In the genomic region with DNA sequence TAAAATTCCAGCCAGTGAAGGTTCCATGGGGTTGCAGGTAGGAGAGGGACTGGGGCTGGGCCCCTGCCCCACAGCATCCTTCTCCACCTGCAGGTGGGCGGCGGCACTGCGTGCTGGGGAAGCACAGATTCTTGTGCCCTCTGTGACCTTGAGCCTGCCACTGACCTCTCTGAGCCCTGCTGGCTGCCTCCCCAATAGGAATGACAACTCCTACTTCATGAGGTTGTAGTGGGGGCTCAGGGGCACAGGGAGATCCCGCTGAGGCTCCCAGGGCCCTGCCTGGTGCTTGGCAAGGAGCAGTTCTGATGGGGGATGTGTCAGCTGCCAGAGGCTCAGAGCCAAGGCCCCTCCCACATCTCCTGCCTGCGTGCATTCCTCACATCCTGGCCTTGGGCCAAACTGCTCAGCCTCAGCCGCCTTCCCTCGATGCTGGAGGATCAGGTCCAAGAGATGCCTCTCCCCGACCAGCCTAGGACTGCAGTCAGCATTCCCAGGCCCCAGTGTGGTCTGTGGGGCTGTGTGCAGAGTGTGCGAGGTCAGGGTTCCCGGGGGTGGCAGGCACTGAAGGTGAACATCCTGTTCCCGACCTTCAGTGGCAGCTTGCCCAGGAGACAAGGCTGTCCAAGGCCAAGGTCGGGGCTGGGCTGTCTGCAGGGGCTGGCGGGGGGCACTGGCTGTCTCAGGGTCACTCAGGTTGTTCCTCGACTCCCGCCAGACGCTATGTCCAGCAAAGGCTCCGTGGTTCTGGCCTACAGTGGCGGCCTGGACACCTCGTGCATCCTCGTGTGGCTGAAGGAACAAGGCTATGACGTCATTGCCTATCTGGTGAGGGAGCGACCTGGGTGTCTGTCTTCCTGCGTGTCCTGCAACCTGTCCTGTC, we compare ENCODE assay signal across 1 cellular context.
A peak's percentile ranks its signal among the peaks of the same experiment; 100 is the strongest.
TF ChIP-seq lines count a peak whose summit lies in the region.

No MANE protein-coding gene starts in this region.

TF ChIP-seq in HepG2, 621 proteins besides CTCF, POLR2A, EP300 and RAD21 (continued from another document and continues in another):
- TF ChIP-seq, protein P1, sequence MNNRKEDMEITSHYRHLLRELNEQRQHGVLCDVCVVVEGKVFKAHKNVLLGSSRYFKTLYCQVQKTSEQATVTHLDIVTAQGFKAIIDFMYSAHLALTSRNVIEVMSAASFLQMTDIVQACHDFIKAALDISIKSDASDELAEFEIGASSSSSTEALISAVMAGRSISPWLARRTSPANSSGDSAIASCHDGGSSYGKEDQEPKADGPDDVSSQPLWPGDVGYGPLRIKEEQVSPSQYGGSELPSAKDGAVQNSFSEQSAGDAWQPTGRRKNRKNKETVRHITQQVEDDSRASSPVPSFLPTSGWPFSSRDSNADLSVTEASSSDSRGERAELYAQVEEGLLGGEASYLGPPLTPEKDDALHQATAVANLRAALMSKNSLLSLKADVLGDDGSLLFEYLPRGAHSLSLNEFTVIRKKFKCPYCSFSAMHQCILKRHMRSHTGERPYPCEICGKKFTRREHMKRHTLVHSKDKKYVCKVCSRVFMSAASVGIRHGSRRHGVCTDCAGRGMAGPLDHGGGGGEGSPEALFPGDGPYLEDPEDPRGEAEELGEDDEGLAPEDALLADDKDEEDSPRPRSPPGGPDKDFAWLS (CRISPR knock-in tag; IDR thresholded peaks at IDR 0.05; ENCODE audit: borderline replicate concordance): no peak
- TF ChIP-seq, protein P2, sequence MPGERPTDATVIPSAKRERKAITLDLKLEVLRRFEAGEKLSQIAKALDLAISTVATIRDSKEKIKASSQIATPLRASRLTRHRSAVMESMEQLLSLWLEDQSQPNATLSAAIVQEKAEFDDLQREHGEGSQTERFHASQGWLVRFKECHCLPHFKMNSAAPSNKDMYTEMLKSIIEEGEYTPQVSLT (CRISPR knock-in tag; IDR thresholded peaks at IDR 0.05; ENCODE audit: borderline replicate concordance, low read depth): no peak
- TF ChIP-seq, protein P3, sequence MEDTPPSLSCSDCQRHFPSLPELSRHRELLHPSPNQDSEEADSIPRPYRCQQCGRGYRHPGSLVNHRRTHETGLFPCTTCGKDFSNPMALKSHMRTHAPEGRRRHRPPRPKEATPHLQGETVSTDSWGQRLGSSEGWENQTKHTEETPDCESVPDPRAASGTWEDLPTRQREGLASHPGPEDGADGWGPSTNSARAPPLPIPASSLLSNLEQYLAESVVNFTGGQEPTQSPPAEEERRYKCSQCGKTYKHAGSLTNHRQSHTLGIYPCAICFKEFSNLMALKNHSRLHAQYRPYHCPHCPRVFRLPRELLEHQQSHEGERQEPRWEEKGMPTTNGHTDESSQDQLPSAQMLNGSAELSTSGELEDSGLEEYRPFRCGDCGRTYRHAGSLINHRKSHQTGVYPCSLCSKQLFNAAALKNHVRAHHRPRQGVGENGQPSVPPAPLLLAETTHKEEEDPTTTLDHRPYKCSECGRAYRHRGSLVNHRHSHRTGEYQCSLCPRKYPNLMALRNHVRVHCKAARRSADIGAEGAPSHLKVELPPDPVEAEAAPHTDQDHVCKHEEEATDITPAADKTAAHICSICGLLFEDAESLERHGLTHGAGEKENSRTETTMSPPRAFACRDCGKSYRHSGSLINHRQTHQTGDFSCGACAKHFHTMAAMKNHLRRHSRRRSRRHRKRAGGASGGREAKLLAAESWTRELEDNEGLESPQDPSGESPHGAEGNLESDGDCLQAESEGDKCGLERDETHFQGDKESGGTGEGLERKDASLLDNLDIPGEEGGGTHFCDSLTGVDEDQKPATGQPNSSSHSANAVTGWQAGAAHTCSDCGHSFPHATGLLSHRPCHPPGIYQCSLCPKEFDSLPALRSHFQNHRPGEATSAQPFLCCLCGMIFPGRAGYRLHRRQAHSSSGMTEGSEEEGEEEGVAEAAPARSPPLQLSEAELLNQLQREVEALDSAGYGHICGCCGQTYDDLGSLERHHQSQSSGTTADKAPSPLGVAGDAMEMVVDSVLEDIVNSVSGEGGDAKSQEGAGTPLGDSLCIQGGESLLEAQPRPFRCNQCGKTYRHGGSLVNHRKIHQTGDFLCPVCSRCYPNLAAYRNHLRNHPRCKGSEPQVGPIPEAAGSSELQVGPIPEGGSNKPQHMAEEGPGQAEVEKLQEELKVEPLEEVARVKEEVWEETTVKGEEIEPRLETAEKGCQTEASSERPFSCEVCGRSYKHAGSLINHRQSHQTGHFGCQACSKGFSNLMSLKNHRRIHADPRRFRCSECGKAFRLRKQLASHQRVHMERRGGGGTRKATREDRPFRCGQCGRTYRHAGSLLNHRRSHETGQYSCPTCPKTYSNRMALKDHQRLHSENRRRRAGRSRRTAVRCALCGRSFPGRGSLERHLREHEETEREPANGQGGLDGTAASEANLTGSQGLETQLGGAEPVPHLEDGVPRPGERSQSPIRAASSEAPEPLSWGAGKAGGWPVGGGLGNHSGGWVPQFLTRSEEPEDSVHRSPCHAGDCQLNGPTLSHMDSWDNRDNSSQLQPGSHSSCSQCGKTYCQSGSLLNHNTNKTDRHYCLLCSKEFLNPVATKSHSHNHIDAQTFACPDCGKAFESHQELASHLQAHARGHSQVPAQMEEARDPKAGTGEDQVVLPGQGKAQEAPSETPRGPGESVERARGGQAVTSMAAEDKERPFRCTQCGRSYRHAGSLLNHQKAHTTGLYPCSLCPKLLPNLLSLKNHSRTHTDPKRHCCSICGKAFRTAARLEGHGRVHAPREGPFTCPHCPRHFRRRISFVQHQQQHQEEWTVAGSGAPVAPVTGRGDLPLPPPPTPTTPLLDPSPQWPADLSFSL (CRISPR knock-in tag; IDR thresholded peaks at IDR 0.05): no peak
- TF ChIP-seq, protein P4, sequence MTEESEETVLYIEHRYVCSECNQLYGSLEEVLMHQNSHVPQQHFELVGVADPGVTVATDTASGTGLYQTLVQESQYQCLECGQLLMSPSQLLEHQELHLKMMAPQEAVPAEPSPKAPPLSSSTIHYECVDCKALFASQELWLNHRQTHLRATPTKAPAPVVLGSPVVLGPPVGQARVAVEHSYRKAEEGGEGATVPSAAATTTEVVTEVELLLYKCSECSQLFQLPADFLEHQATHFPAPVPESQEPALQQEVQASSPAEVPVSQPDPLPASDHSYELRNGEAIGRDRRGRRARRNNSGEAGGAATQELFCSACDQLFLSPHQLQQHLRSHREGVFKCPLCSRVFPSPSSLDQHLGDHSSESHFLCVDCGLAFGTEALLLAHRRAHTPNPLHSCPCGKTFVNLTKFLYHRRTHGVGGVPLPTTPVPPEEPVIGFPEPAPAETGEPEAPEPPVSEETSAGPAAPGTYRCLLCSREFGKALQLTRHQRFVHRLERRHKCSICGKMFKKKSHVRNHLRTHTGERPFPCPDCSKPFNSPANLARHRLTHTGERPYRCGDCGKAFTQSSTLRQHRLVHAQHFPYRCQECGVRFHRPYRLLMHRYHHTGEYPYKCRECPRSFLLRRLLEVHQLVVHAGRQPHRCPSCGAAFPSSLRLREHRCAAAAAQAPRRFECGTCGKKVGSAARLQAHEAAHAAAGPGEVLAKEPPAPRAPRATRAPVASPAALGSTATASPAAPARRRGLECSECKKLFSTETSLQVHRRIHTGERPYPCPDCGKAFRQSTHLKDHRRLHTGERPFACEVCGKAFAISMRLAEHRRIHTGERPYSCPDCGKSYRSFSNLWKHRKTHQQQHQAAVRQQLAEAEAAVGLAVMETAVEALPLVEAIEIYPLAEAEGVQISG (CRISPR knock-in tag; IDR thresholded peaks at IDR 0.05): 0 out of 2 replicates have a peak, but pooled peaks have one; percentile 19
- TF ChIP-seq ZFY (CRISPR knock-in tag; IDR thresholded peaks at IDR 0.05): peak; percentile 13; the same call in 1 of the 2 replicates
- no peak for TF ChIP-seq DNMT3B (CRISPR knock-in tag; conservative IDR thresholded peaks at IDR 0.05)
- no peak for TF ChIP-seq ZNF720 (CRISPR knock-in tag; IDR thresholded peaks at IDR 0.05)
- no peak for TF ChIP-seq ASH2L (IDR thresholded peaks at IDR 0.05; ENCODE audit: insufficient read length, low read depth, low read length)
- TF ChIP-seq TBX3 (IDR thresholded peaks at IDR 0.05; ENCODE audit: borderline replicate concordance): no peak
- TF ChIP-seq ZBTB1 (CRISPR knock-in tag; IDR thresholded peaks at IDR 0.05; ENCODE audit: borderline replicate concordance): no peak
- TF ChIP-seq NCOA1 (CRISPR knock-in tag; IDR thresholded peaks at IDR 0.05): no peak
- TF ChIP-seq, protein P5, sequence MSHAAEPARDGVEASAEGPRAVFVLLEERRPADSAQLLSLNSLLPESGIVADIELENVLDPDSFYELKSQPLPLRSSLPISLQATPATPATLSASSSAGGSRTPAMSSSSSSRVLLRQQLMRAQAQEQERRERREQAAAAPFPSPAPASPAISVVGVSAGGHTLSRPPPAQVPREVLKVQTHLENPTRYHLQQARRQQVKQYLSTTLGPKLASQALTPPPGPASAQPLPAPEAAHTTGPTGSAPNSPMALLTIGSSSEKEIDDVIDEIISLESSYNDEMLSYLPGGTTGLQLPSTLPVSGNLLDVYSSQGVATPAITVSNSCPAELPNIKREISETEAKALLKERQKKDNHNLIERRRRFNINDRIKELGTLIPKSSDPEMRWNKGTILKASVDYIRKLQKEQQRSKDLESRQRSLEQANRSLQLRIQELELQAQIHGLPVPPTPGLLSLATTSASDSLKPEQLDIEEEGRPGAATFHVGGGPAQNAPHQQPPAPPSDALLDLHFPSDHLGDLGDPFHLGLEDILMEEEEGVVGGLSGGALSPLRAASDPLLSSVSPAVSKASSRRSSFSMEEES (CRISPR knock-in tag; IDR thresholded peaks at IDR 0.05): no peak
- TF ChIP-seq, protein P6, sequence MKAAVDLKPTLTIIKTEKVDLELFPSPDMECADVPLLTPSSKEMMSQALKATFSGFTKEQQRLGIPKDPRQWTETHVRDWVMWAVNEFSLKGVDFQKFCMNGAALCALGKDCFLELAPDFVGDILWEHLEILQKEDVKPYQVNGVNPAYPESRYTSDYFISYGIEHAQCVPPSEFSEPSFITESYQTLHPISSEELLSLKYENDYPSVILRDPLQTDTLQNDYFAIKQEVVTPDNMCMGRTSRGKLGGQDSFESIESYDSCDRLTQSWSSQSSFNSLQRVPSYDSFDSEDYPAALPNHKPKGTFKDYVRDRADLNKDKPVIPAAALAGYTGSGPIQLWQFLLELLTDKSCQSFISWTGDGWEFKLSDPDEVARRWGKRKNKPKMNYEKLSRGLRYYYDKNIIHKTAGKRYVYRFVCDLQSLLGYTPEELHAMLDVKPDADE (CRISPR knock-in tag; IDR thresholded peaks at IDR 0.05): no peak
- TF ChIP-seq, protein P7, sequence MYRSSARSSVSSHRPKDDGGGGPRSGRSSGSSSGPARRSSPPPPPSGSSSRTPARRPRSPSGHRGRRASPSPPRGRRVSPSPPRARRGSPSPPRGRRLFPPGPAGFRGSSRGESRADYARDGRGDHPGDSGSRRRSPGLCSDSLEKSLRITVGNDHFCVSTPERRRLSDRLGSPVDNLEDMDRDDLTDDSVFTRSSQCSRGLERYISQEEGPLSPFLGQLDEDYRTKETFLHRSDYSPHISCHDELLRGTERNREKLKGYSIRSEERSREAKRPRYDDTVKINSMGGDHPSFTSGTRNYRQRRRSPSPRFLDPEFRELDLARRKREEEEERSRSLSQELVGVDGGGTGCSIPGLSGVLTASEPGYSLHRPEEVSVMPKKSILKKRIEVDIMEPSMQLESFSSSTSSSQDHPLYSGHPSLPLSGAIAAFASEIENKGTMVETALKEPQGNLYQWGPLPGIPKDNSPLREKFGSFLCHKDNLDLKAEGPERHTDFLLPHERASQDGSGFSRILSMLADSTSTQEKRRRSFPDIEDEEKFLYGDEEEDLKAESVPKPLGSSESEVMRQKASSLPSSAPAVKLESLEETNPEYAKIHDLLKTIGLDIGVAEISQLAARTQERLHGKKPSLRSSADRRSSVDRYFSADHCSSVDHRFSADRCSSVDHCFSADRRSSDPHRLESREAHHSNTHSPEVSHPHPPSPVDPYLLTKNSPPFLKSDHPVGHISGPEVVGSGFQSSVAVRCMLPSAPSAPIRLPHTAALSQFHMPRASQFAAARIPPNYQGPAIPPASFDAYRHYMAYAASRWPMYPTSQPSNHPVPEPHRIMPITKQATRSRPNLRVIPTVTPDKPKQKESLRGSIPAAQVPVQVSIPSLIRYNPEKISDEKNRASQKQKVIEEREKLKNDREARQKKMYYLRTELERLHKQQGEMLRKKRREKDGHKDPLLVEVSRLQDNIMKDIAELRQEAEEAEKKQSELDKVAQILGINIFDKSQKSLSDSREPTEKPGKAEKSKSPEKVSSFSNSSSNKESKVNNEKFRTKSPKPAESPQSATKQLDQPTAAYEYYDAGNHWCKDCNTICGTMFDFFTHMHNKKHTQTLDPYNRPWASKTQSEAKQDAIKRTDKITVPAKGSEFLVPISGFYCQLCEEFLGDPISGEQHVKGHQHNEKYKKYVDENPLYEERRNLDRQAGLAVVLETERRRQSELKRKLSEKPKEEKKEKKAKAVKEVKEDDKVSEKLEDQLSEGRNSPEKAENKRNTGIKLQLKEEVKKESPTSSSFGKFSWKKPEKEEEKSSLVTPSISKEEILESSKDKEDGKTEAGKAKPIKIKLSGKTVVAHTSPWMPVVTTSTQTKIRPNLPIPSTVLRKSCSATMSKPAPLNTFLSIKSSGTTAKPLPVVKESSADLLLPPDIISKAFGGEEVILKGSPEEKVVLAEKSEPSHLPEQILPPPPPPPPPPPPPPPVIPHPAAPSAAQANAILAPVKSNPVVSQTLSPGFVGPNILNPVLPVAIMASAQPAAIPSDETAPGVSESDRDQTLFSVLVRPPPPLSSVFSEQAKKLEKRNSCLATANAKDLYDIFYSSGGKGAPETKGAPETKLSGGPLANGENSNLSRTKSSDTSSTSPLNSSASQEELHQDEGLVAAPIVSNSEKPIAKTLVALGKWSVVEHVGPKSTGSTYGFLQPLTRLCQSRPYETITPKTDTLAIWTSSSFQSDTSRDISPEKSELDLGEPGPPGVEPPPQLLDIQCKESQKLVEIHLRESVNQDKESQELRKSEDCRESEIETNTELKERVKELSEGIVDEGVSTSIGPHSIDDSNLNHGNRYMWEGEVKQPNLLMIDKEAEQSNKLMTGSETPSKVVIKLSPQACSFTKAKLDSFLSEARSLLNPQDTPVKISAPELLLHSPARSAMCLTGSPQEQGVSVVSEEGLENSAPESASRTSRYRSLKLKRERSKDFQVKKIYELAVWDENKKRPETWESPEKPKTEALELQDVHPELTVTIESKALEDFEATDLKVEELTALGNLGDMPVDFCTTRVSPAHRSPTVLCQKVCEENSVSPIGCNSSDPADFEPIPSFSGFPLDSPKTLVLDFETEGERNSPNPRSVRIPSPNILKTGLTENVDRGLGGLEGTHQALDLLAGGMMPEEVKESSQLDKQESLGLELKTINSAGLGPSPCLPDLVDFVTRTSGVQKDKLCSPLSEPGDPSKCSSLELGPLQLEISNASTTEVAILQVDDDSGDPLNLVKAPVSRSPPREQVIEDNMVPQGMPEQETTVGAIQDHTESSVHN (CRISPR knock-in tag; IDR thresholded peaks at IDR 0.05): no peak
- 0 out of 2 replicates have a peak, but pooled peaks have one; percentile 31 for TF ChIP-seq SPEN (CRISPR knock-in tag; IDR thresholded peaks at IDR 0.05; ENCODE audit: low read depth)
- TF ChIP-seq, protein P8, sequence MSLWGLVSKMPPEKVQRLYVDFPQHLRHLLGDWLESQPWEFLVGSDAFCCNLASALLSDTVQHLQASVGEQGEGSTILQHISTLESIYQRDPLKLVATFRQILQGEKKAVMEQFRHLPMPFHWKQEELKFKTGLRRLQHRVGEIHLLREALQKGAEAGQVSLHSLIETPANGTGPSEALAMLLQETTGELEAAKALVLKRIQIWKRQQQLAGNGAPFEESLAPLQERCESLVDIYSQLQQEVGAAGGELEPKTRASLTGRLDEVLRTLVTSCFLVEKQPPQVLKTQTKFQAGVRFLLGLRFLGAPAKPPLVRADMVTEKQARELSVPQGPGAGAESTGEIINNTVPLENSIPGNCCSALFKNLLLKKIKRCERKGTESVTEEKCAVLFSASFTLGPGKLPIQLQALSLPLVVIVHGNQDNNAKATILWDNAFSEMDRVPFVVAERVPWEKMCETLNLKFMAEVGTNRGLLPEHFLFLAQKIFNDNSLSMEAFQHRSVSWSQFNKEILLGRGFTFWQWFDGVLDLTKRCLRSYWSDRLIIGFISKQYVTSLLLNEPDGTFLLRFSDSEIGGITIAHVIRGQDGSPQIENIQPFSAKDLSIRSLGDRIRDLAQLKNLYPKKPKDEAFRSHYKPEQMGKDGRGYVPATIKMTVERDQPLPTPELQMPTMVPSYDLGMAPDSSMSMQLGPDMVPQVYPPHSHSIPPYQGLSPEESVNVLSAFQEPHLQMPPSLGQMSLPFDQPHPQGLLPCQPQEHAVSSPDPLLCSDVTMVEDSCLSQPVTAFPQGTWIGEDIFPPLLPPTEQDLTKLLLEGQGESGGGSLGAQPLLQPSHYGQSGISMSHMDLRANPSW (CRISPR knock-in tag; IDR thresholded peaks at IDR 0.05; ENCODE audit: borderline replicate concordance): no peak
- TF ChIP-seq ZKSCAN8 (CRISPR knock-in tag; IDR thresholded peaks at IDR 0.05; ENCODE audit: borderline replicate concordance): no peak
- TF ChIP-seq ZNF496 (CRISPR knock-in tag; IDR thresholded peaks at IDR 0.05; ENCODE audit: insufficient replicate concordance): no peak
